Comparison of ENCODE assay signal across 9 cellular contexts in genomic region chr7:158847451-158847866, GRCh38. TPM values are rescaled to one million over a fixed set of nuclear protein-coding genes. Genes with fewer than 3 reads are reported as not detected.
DNase-seq lines count a peak whose midpoint lies in the region; ATAC-seq, FAIRE-seq and TF ChIP-seq lines count a peak whose summit lies in the region.
"Had no signal": no experiment of that assay in that cellular context is flagged by ENCODE, and none has a peak within 500 bp of the region (broad histone marks: within the 10 kb centered on the region; RNA-seq: fewer than 3 reads in every experiment).

No MANE protein-coding gene starts in this region.

- intact Hi-C loops in Right ventricle myocardium superior (cut with DNase I) (no loop called here), prostate gland (cut with DNase I) (no loop called here)

- TF ChIP-seq CTCF in HFFc6 (IDR thresholded peaks at IDR 0.05) (no peak), prostate gland (IDR thresholded peaks at IDR 0.05) (no peak)

- H3K4me3 ChIP-seq in small intestine (ENCODE audit: low read depth in 1 of 2, low read length in 2 of 2) (no peak overlapping the region), prostate gland (no peak overlapping the region)

- H3K27me3 Mint-ChIP-seq in HFFc6 (ENCODE audit: insufficient read depth) = peaks cover 4% of the 10 kb centered on the region; the same call in 1 of the 2 replicates
- H3K27me3 Mint-ChIP-seq in activated CD4-positive, alpha-beta memory T cell treated with anti-CD3 and anti-CD28 coated beads, Interleukin-2, amount 10 ng/mL, durations not matched to agents 7 days and 5 days = peaks cover 3% of the 10 kb centered on the region

- H3K9me3 Mint-ChIP-seq in HFFc6 = no peaks in the 10 kb centered on the region; the same call in 1 of the 2 replicates
- peaks cover 3% of the 10 kb centered on the region for H3K9me3 Mint-ChIP-seq in activated CD4-positive, alpha-beta memory T cell treated with anti-CD3 and anti-CD28 coated beads, Interleukin-2, amount 10 ng/mL, durations not matched to agents 7 days and 5 days

- CTCF ChIA-PET in activated CD4-positive, alpha-beta memory T cell treated with anti-CD3 and anti-CD28 coated beads, Interleukin-2, amount 10 ng/mL, durations not matched to agents 7 days and 5 days (lab: Charles Lee) = interaction anchor here (1.4 to 1.8 kb wide), 3 partner anchors 11 to 130 kb away, joined by 3 to 6 read pairs (median 6); no protein-coding TSS in a partner anchor

- no peaks in the 10 kb centered on the region for H3K9me3 ChIP-seq in small intestine (ENCODE audit: control insufficient read depth, low read depth)
- no peaks in the 10 kb centered on the region for H3K9me3 ChIP-seq in prostate gland

- peak overlapping the region; percentile 24 to 70 for H3K27ac ChIP-seq in small intestine (ENCODE audit: low read depth in 1 of 2, low read length in 1 of 2)
- no peak overlapping the region for H3K27ac ChIP-seq in caudate nucleus (ENCODE audit: low read depth, low read length)
- no peak overlapping the region for H3K27ac ChIP-seq in prostate gland

- no peaks in the 10 kb centered on the region for H3K27me3 ChIP-seq in small intestine (ENCODE audit: control insufficient read depth in 2 of 2, insufficient read depth in 2 of 2, low read length in 2 of 2)
- no peaks in the 10 kb centered on the region for H3K27me3 ChIP-seq in prostate gland (replicated peaks; ENCODE audit: insufficient read depth)

- DNase-seq in HFFc6 = no peak
- DNase-seq in activated CD4-positive, alpha-beta memory T cell treated with anti-CD3 and anti-CD28 coated beads, Interleukin-2, amount 10 ng/mL, durations not matched to agents 7 days and 5 days = peak; percentile 17
- no peak for DNase-seq in Right ventricle myocardium superior
- no peak for DNase-seq in small intestine
- DNase-seq in caudate nucleus (lab: John Stamatoyannopoulos, UW) = no peak
- no peak for DNase-seq in prostate gland (ENCODE audit: low spot score)
- no peak for DNase-seq in T-helper 9 cell
- DNase-seq: SIG-M5 had no signal

- no peak for FAIRE-seq in small intestine (lab: Jason Lieb, UNC)

- no peak for TF ChIP-seq POLR2A in prostate gland (IDR thresholded peaks at IDR 0.05)

- H3K4me1 ChIP-seq in small intestine (ENCODE audit: control insufficient read depth in 2 of 2, insufficient read depth in 1 of 2, low read depth in 1 of 2, low read length in 1 of 2) (peaks cover 0 to 8% of the 10 kb centered on the region in 2 donors), prostate gland (replicated peaks) (peaks cover 5% of the 10 kb centered on the region)

- peak overlapping the region; percentile 71; the same call in 1 of the 2 replicates for H3K4me3 Mint-ChIP-seq in HFFc6
- peak overlapping the region; percentile 73 for H3K4me3 Mint-ChIP-seq in activated CD4-positive, alpha-beta memory T cell treated with anti-CD3 and anti-CD28 coated beads, Interleukin-2, amount 10 ng/mL, durations not matched to agents 7 days and 5 days

- peak; percentile 28 for ATAC-seq in Right ventricle myocardium superior (ENCODE audit: poor library complexity)
- ATAC-seq in HG03521 (IDR thresholded peaks at IDR 0.05; ENCODE audit: unreplicated experiment) = no peak

- H3K36me3 ChIP-seq in small intestine (ENCODE audit: control insufficient read depth in 2 of 2, insufficient read depth in 2 of 2, low read length in 2 of 2) (no peaks in the 10 kb centered on the region), prostate gland (no peaks in the 10 kb centered on the region)

- WGBS in small intestine, 3 donors = 53 to 87% (median 77%) methylated on average over 1 of the region's 1 CpG
- 73% methylated on average over 1 of the region's 1 CpG for WGBS in prostate gland

- peaks cover 4% of the 10 kb centered on the region; the same call in 1 of the 2 replicates for H3K36me3 Mint-ChIP-seq in HFFc6 (ENCODE audit: low read depth)
- peaks cover 5% of the 10 kb centered on the region for H3K36me3 Mint-ChIP-seq in activated CD4-positive, alpha-beta memory T cell treated with anti-CD3 and anti-CD28 coated beads, Interleukin-2, amount 10 ng/mL, durations not matched to agents 7 days and 5 days (ENCODE audit: low read depth)

- POLR2A ChIA-PET in activated CD4-positive, alpha-beta memory T cell treated with anti-CD3 and anti-CD28 coated beads, Interleukin-2, amount 10 ng/mL, durations not matched to agents 7 days and 5 days (lab: Charles Lee) = interaction anchor here (0.5 to 2.6 kb wide), 11 partner anchors 9 to 149 kb away, joined by 3 to 24 read pairs (median 5); partner anchors contain the start of genes DYNC2I1 and ESYT2

- peaks cover 17% of the 10 kb centered on the region; the same call in 1 of the 2 replicates for H3K4me1 Mint-ChIP-seq in HFFc6 (ENCODE audit: low read depth)
- H3K4me1 Mint-ChIP-seq in activated CD4-positive, alpha-beta memory T cell treated with anti-CD3 and anti-CD28 coated beads, Interleukin-2, amount 10 ng/mL, durations not matched to agents 7 days and 5 days = peaks cover 26% of the 10 kb centered on the region

- peak overlapping the region; percentile 63 for H3K27ac Mint-ChIP-seq in HFFc6
- peak overlapping the region; percentile 88 for H3K27ac Mint-ChIP-seq in activated CD4-positive, alpha-beta memory T cell treated with anti-CD3 and anti-CD28 coated beads, Interleukin-2, amount 10 ng/mL, durations not matched to agents 7 days and 5 days

RNA-seq across cellular contexts. Expression of gene DYNC2I1, which starts 8.9 kb away (rescaled TPM):
- total RNA-seq in HFFc6 (2021; fragmentation: NEBNext Ultra II Directional; extraction: Animal tissue kit (Norgen Biotek cat#: 25700)) = 1 to 10 TPM; 6.5 to 9.0 (median 7.7) TPM
- total RNA-seq in activated CD4-positive, alpha-beta memory T cell treated with anti-CD3 and anti-CD28 coated beads, Interleukin-2, amount 10 ng/mL, durations not matched to agents 7 days and 5 days = 10 to 100 TPM; 12.2 to 16.1 TPM
- total RNA-seq in Right ventricle myocardium superior = 29.5 TPM
- polyA plus RNA-seq in small intestine = 10 to 100 TPM in 2 of 3 donors, 1 to 10 TPM in 1; 7.0 to 49.6 (median 33.8) TPM
- total RNA-seq in prostate gland = 10 to 100 TPM; 14.3 to 35.0 TPM

RNA-seq across cellular contexts. Expression of gene ESYT2, which starts 18.1 kb away (rescaled TPM):
- total RNA-seq in HFFc6 (2021; fragmentation: NEBNext Ultra II Directional; extraction: Animal tissue kit (Norgen Biotek cat#: 25700)) = 10 to 100 TPM; 46.1 to 57.8 (median 52.5) TPM
- total RNA-seq in activated CD4-positive, alpha-beta memory T cell treated with anti-CD3 and anti-CD28 coated beads, Interleukin-2, amount 10 ng/mL, durations not matched to agents 7 days and 5 days = 100 to 1,000 TPM; 128 to 133 TPM
- total RNA-seq in Right ventricle myocardium superior (43.8 TPM), prostate gland (10 to 100 TPM; 60.8 to 75.1 TPM)
- 10 to 100 TPM in 2 of 3 donors, 1 to 10 TPM in 1; 10.0 to 28.9 (median 13.6) TPM for polyA plus RNA-seq in small intestine

Comparison
In these comparisons a context has a peak if more than half of its experiments do, and no peak if none do; other contexts are left out.
1. H3K27ac ChIP-seq: peak in small intestine (2 of 2); none in caudate nucleus (single experiment) and prostate gland (0 of 2).